In genomic region chr11:57618438-57618837, GRCh38 we compare ENCODE assay signal across 28 cellular contexts. TPM values are rescaled to one million over a fixed set of nuclear protein-coding genes. Genes with fewer than 3 reads are reported as not detected.
"Had no signal": no experiment of that assay in that cellular context is flagged by ENCODE, and none has a peak within 500 bp of the region (broad histone marks: within the 10 kb centered on the region; RNA-seq: fewer than 3 reads in every experiment).

No MANE protein-coding gene starts in this region.

- H3K4me1 ChIP-seq: lower lobe of right lung, neural progenitor cell, prostate gland, sigmoid colon, spleen, tibial nerve, uterus had no signal

- H3K27me3 Mint-ChIP-seq: stimulated activated naive CD8-positive, alpha-beta T cell treated with anti-CD3 and anti-CD28 coated beads, Interleukin-15, amount 100 ng/mL, for 72 hours; type B pancreatic cell had no signal

- DNase-seq: hypothalamus; immature natural killer cell; left ventricle myocardium superior; lower lobe of right lung; mesendoderm; naive B cell; natural killer cell; nephron progenitor cell; ovary; posterior cingulate gyrus; retina; right cardiac atrium; sigmoid colon; small intestine; stimulated activated CD4-positive, alpha-beta T cell treated with anti-CD3 and anti-CD28 coated beads, Interleukin-4, amount 100 ng/mL, for 24 hours; stimulated activated naive CD4-positive, alpha-beta T cell treated with Interleukin-2 at 50 U/mL for 16 hours; stimulated activated naive CD8-positive, alpha-beta T cell treated with anti-CD3 and anti-CD28 coated beads, Interleukin-15, amount 100 ng/mL, for 72 hours; substantia nigra; uterus had no signal

- H2AFZ ChIP-seq: neural progenitor cell had no signal

- H3K27ac ChIP-seq: lower lobe of right lung, neural progenitor cell, neutrophil, ovary, prostate gland, sigmoid colon, spleen, tibial nerve, uterus had no signal

- H3K4me3 Mint-ChIP-seq: immature natural killer cell; mesothelial cell of epicardium; naive B cell; natural killer cell; nephron progenitor cell; neural progenitor cell; stimulated activated effector memory CD8-positive, alpha-beta T cell treated with anti-CD3 and anti-CD28 coated beads, Interleukin-12 subunit alpha, Interleukin-12 subunit beta, amount 100 ng/mL, for 72 hours; stimulated activated naive CD8-positive, alpha-beta T cell treated with anti-CD3 and anti-CD28 coated beads, Interleukin-15, amount 100 ng/mL, for 72 hours; type B pancreatic cell had no signal

- H3K9me3 Mint-ChIP-seq: mesothelial cell of epicardium; natural killer cell; stimulated activated effector memory CD8-positive, alpha-beta T cell treated with anti-CD3 and anti-CD28 coated beads, Interleukin-12 subunit alpha, Interleukin-12 subunit beta, amount 100 ng/mL, for 72 hours; type B pancreatic cell had no signal

- H3K27me3 ChIP-seq: neural progenitor cell, neutrophil, ovary, sigmoid colon, spleen, tibial nerve, uterus had no signal

- ATAC-seq: left ventricle myocardium superior; lower lobe of right lung; natural killer cell; right cardiac atrium; stimulated activated effector memory CD8-positive, alpha-beta T cell treated with anti-CD3 and anti-CD28 coated beads, Interleukin-12 subunit alpha, Interleukin-12 subunit beta, amount 100 ng/mL, for 72 hours; stimulated activated naive CD8-positive, alpha-beta T cell treated with anti-CD3 and anti-CD28 coated beads, Interleukin-15, amount 100 ng/mL, for 72 hours had no signal

- H3K36me3 Mint-ChIP-seq: immature natural killer cell; natural killer cell; stimulated activated effector memory CD8-positive, alpha-beta T cell treated with anti-CD3 and anti-CD28 coated beads, Interleukin-12 subunit alpha, Interleukin-12 subunit beta, amount 100 ng/mL, for 72 hours had no signal

- H3K9me3 ChIP-seq: lower lobe of right lung, neutrophil, ovary, prostate gland, uterus had no signal

- H3K9ac ChIP-seq: neural progenitor cell had no signal

- H3K4me3 ChIP-seq: lower lobe of right lung, neural progenitor cell, ovary, prostate gland, sigmoid colon, spleen, tibial nerve, uterus had no signal

- H3K4me1 Mint-ChIP-seq: immature natural killer cell; naive B cell; natural killer cell; neural progenitor cell; stimulated activated effector memory CD8-positive, alpha-beta T cell treated with anti-CD3 and anti-CD28 coated beads, Interleukin-12 subunit alpha, Interleukin-12 subunit beta, amount 100 ng/mL, for 72 hours; stimulated activated naive CD8-positive, alpha-beta T cell treated with anti-CD3 and anti-CD28 coated beads, Interleukin-15, amount 100 ng/mL, for 72 hours had no signal

- H3K36me3 ChIP-seq: neutrophil, ovary, prostate gland, uterus had no signal

- H3K27ac Mint-ChIP-seq: immature natural killer cell; mesothelial cell of epicardium; natural killer cell; nephron progenitor cell; neural progenitor cell; stimulated activated effector memory CD8-positive, alpha-beta T cell treated with anti-CD3 and anti-CD28 coated beads, Interleukin-12 subunit alpha, Interleukin-12 subunit beta, amount 100 ng/mL, for 72 hours; stimulated activated naive CD8-positive, alpha-beta T cell treated with anti-CD3 and anti-CD28 coated beads, Interleukin-15, amount 100 ng/mL, for 72 hours; type B pancreatic cell had no signal

- H3K4me2 ChIP-seq: neural progenitor cell had no signal

RNA-seq across cellular contexts. Expression of gene YPEL4, which starts 31.3 kb away (rescaled TPM):
- total RNA-seq: kidney epithelial cell had no signal
